9 cellular contexts compared by ENCODE assay signal in genomic region chr1:33634806-33635205, GRCh38.
DNase-seq lines count a peak whose midpoint lies in the region; ATAC-seq, FAIRE-seq and TF ChIP-seq lines count a peak whose summit lies in the region.
"Had no signal": no experiment of that assay in that cellular context is flagged by ENCODE, and none has a peak within 500 bp of the region (broad histone marks: within the 10 kb centered on the region; RNA-seq: fewer than 3 reads in every experiment).

No MANE protein-coding gene starts in this region.

- BruUV-seq in GM12878 (replicated peaks; lab: Mats Ljungman, UMichigan) = no TSS peak

- H3K4me1 ChIP-seq in GM12878 (ENCODE audit: control insufficient read depth, insufficient read depth, low read length) (no peaks in the 10 kb centered on the region), aorta (ENCODE audit: control insufficient read depth in 1 of 2, insufficient read depth in 2 of 2, low read length in 2 of 2) (no peaks in the 10 kb centered on the region)

- H3K4me2 ChIP-seq in GM12878 (ENCODE audit: control insufficient read depth, insufficient read depth) = no peak overlapping the region

- H3K4me3 ChIP-seq in GM12878 (no peak overlapping the region), aorta (ENCODE audit: low read length in 2 of 2) (no peak overlapping the region)

- H3K9ac ChIP-seq in GM12878 (ENCODE audit: control insufficient read depth, insufficient read depth, low read length) = no peak overlapping the region

- POLR2A ChIA-PET in GM12878 (lab: Charles Lee) = no interaction called here

- FAIRE-seq in GM12878 (lab: Jason Lieb, UNC) = no peak
- FAIRE-seq: A204.1 had no signal

- peaks cover 0 to 4% of the 10 kb centered on the region in 2 experiments; a peak in 2 of 4 replicates for H3K27me3 ChIP-seq in GM12878 (replicated peaks in 1 of 2; ENCODE audit: control insufficient read depth in 2 of 2, insufficient read depth in 2 of 2, low read length in 1 of 2)
- H3K27me3 ChIP-seq in aorta (ENCODE audit: control insufficient read depth in 1 of 2, insufficient read depth in 2 of 2, low read length in 1 of 2) = no peaks in the 10 kb centered on the region

- TF ChIP-seq POLR2A in GM12878 (IDR thresholded peaks at IDR 0.05; ENCODE audit: low read depth, low read length) = no peak

- SMC1A ChIA-PET in GM12878 (lab: Charles Lee; ENCODE audit: uncharacterized antibody, unreplicated experiment) = no interaction called here

- ATAC-seq in GM12878 (peak; percentile 79), aorta (ENCODE audit: low FRiP score) (peak; percentile 34), HG03135 (IDR thresholded peaks at IDR 0.05; ENCODE audit: unreplicated experiment) (no peak), GM19328 (IDR thresholded peaks at IDR 0.05; ENCODE audit: unreplicated experiment) (no peak)

- H3K9me3 ChIP-seq in GM12878 (replicated peaks; ENCODE audit: control insufficient read depth, insufficient read depth, low read length) (no peaks in the 10 kb centered on the region), aorta (ENCODE audit: control insufficient read depth, low read length) (no peaks in the 10 kb centered on the region)

- in situ Hi-C loops in GM12878 (cut with MboI) = loop anchor here (10.0 kb wide), 3 partner anchors 530 to 1110 kb away; partner anchors contain the start of gene CSMD2

- CTCF ChIA-PET in GM12878 (lab: Yijun Ruan, JAX) = interaction anchor here (4.9 kb wide), 1 partner anchor 1108 kb away, joined by 37 read pairs; no protein-coding TSS in a partner anchor

- H3K36me3 ChIP-seq in GM12878 (ENCODE audit: control insufficient read depth in 2 of 2, insufficient read depth in 2 of 2, low read length in 1 of 2) (no peaks in the 10 kb centered on the region), aorta (ENCODE audit: control insufficient read depth in 1 of 2, insufficient read depth in 2 of 2, low read length in 1 of 2) (no peaks in the 10 kb centered on the region)

- H3K79me2 ChIP-seq in GM12878 (ENCODE audit: control insufficient read depth, insufficient read depth, low read length) = no peaks in the 10 kb centered on the region

- no peak overlapping the region for H3K27ac ChIP-seq in GM12878 (ENCODE audit: control insufficient read depth, insufficient read depth)
- H3K27ac ChIP-seq in aorta (ENCODE audit: low read depth in 1 of 2, low read length in 2 of 2) = no peak overlapping the region

- RAD21 ChIA-PET in GM12878 (lab: Charles Lee; ENCODE audit: unreplicated experiment) = no interaction called here

- intact Hi-C loops in GM12878 (cut with micrococcal nuclease; ENCODE audit: unreplicated experiment) = loop anchor here (10.0 kb wide), 1 partner anchor 380 kb away; no protein-coding TSS in a partner anchor
- intact Hi-C loops in aorta (cut with DNase I) = loop anchor here (5.0 to 10.0 kb wide), 6 partner anchors 380 to 1110 kb away; partner anchors contain the start of gene CSMD2 (in 1 of the 2)

- DNase-seq in DMS 273 (lab: John Stamatoyannopoulos, UW; ENCODE audit: unreplicated experiment) (peak; percentile 74), DMS 273 treated with DMSO at 0.1 percent for 48 hours (lab: John Stamatoyannopoulos, UW) (no peak), GM12878 (ENCODE audit: low read depth, low spot score) (no peak), kidney tubule cell (ENCODE audit: low spot score) (peak; percentile 47), aorta (no peak)

- H2AFZ ChIP-seq in GM12878 (ENCODE audit: control insufficient read depth, low read depth, low read length) = no peak overlapping the region

- TF ChIP-seq CTCF in LNCAP (IDR thresholded peaks at IDR 0.05) = peak; percentile 84
- TF ChIP-seq CTCF in GM12878 (IDR thresholded peaks at IDR 0.05 in 2 of 3, conservative IDR thresholded peaks at IDR 0.05 in 1 of 3; ENCODE audit: control insufficient read depth in 2 of 3, extremely low read depth in 1 of 3, insufficient read depth in 1 of 3, low read depth in 3 of 3, low read length in 3 of 3) = peak; percentile 44 to 67 (median 66)

- TF ChIP-seq EP300 in GM12878 (IDR thresholded peaks at IDR 0.05; ENCODE audit: borderline replicate concordance in 1 of 2, control insufficient read depth in 1 of 2, low read depth in 2 of 2, low read length in 2 of 2) = no peak

- WGBS in GM12878 (ENCODE audit: insufficient coverage, insufficient replicate concordance, low lambda C conversion rate, missing lambda C conversion rate) = under 1% methylated on average over 9 of the region's 9 CpGs
- 15% methylated on average over 9 of the region's 9 CpGs for WGBS in aorta, 2 donors

- TF ChIP-seq RAD21 in GM12878 (IDR thresholded peaks at IDR 0.05; ENCODE audit: insufficient read depth, low read depth, low read length) = no peak

- H4K20me1 ChIP-seq in GM12878 (ENCODE audit: control insufficient read depth, insufficient read depth) = peaks cover 2% of the 10 kb centered on the region; the same call in 1 of the 2 replicates

TF ChIP-seq in GM12878, 131 proteins besides CTCF, POLR2A, EP300 and RAD21:
- TF ChIP-seq IRF5 (IDR thresholded peaks at IDR 0.05; ENCODE audit: borderline replicate concordance) = no peak
- no peak for TF ChIP-seq ZBTB11 (CRISPR knock-in tag; IDR thresholded peaks at IDR 0.05)

Comparison
In these comparisons a context has a peak if more than half of its experiments do, and no peak if none do; other contexts are left out.
1. DNase-seq: peak in DMS 273 (single experiment) and kidney tubule cell (single experiment); none in DMS 273 treated with DMSO at 0.1 percent for 48 hours (single experiment), GM12878 (single experiment) and aorta (0 of 2).
2. ATAC-seq: peak in GM12878 (single experiment) and aorta (single experiment); none in HG03135 (single experiment) and GM19328 (single experiment).